In genomic region chr2:27095745-27096651, GRCh38 we compare ENCODE assay signal across 8 cellular contexts. TPM values are rescaled to one million over a fixed set of nuclear protein-coding genes. Genes with fewer than 3 reads are reported as not detected.
DNase-seq lines count a peak whose midpoint lies in the region.

No MANE protein-coding gene starts in this region.

- DNase-seq in NCI-H2196 (lab: John Stamatoyannopoulos, UW; ENCODE audit: unreplicated experiment) (peak; percentile 27), NCI-H2196 treated with DMSO at 0.1 percent for 48 hours (lab: John Stamatoyannopoulos, UW; ENCODE audit: unreplicated experiment) (no peak), LHCN-M2 (ENCODE audit: low read depth) (peak; percentile 52), UCSD-AML1 (lab: John Stamatoyannopoulos, UW; ENCODE audit: unreplicated experiment) (peak; percentile 50), dermis microvascular lymphatic vessel endothelial cell (ENCODE audit: low read depth in 2 of 2) (peak; percentile 45 to 59), medulla oblongata (ENCODE audit: extremely low spot score) (peak; percentile 80), AML-193 (lab: John Stamatoyannopoulos, UW) (no peak)
- peak; percentile 26 for DNase-seq in stimulated activated naive CD4-positive, alpha-beta T cell treated with Interleukin-2 at 50 U/mL for 16 hours (lab: John Stamatoyannopoulos, UW)

RNA-seq across cellular contexts. Expression of gene KHK, which starts 9.4 kb away (rescaled TPM):
- 0.51 and 0.52 TPM in 2 replicates for total RNA-seq in LHCN-M2 (2014; rRNA removed)
- 0.32 TPM for polyA plus RNA-seq in LHCN-M2 (2012)
- 3.0 and 3.2 TPM in 2 replicates for total RNA-seq in dermis microvascular lymphatic vessel endothelial cell

RNA-seq across cellular contexts. Expression of gene EMILIN1, which starts 17.6 kb away (rescaled TPM):
- total RNA-seq in LHCN-M2 (2014; rRNA removed), result 6.1 and 11.0 TPM in 2 replicates
- 6.5 TPM for polyA plus RNA-seq in LHCN-M2 (2012)
- total RNA-seq in dermis microvascular lymphatic vessel endothelial cell, result 21.3 and 37.0 TPM in 2 replicates

RNA-seq across cellular contexts. Expression of gene CGREF1, which starts 22.9 kb away (rescaled TPM):
- total RNA-seq in LHCN-M2 (2014; rRNA removed), result 0.69 and 1.6 TPM in 2 replicates
- 0.50 TPM for polyA plus RNA-seq in LHCN-M2 (2012)
- total RNA-seq in dermis microvascular lymphatic vessel endothelial cell, result 2.8 and 5.1 TPM in 2 replicates

RNA-seq across cellular contexts. Expression of gene OST4, which starts 24.5 kb away (rescaled TPM):
- 325 and 383 TPM in 2 replicates for total RNA-seq in LHCN-M2 (2014; rRNA removed)
- 1,006 TPM for polyA plus RNA-seq in LHCN-M2 (2012)
- 418 and 498 TPM in 2 replicates for total RNA-seq in dermis microvascular lymphatic vessel endothelial cell

RNA-seq across cellular contexts. Expression of gene ABHD1, which starts 27.6 kb away (rescaled TPM):
- 0.17 TPM in 1 of 2 replicates, not detected in the other for total RNA-seq in LHCN-M2 (2014; rRNA removed)
- polyA plus RNA-seq in LHCN-M2 (2012), result 0.18 TPM
- under 0.01 TPM in 1 of 2 replicates, not detected in the other for total RNA-seq in dermis microvascular lymphatic vessel endothelial cell

Comparison
In these comparisons a context has a peak if more than half of its experiments do, and no peak if none do; other contexts are left out.
1. DNase-seq: peak in NCI-H2196 (single experiment), LHCN-M2 (single experiment), UCSD-AML1 (single experiment), dermis microvascular lymphatic vessel endothelial cell (2 of 2), medulla oblongata (single experiment) and stimulated activated naive CD4-positive, alpha-beta T cell treated with Interleukin-2 at 50 U/mL for 16 hours (single experiment); none in NCI-H2196 treated with DMSO at 0.1 percent for 48 hours (single experiment) and AML-193 (0 of 2).